ENCODE assay signal across 11 cellular contexts in the genomic region with DNA sequence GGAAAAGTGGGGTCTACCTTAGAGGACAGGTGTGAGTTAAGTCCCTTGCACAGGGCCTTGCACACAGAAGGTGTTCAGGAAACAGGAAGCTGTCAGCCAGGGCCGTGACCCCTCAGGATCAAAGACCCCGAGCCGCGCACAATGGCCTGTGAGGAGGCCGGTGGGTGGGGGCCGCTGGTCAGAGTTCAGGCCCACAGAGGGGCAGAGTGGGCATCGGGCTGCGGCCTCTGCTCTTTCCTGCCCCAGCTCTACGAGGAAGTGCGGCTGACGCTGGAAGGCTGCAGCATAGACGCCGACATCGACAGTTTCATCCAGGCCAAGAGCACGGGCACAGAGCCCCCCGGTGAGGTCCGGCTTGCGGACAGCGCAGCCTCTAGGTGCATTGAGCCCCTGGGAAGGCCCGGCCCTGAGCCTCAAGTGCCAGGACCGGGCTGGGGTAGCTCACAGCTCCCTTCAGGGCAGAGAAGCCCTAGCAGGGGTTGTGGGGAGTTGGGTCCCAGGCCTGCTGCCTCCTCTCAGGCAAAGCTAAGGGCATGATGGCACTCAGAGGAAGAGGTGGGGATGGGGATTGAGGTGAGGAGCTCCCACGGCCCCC. TPM values are rescaled to one million over a fixed set of nuclear protein-coding genes. Genes with fewer than 3 reads are reported as not detected.
DNase-seq lines count a peak whose midpoint lies in the region; ATAC-seq, FAIRE-seq and TF ChIP-seq lines count a peak whose summit lies in the region.
"Had no signal": no experiment of that assay in that cellular context is flagged by ENCODE, and none has a peak within 500 bp of the region (broad histone marks: within the 10 kb centered on the region; RNA-seq: fewer than 3 reads in every experiment).

No MANE protein-coding gene starts in this region.

- H3K4me3 ChIP-seq in BE2C (ENCODE audit: low read depth, low read length) (no peak overlapping the region), pancreas (no peak overlapping the region), WERI-Rb-1 (ENCODE audit: low read depth, low read length) (no peak overlapping the region)
- no peak overlapping the region for H3K4me3 ChIP-seq in CD4-positive, alpha-beta memory T cell (ENCODE audit: low read length in 2 of 2)
- H3K4me3 ChIP-seq: gastrocnemius medialis, PC-9 had no signal

- ATAC-seq in pancreas (no peak), GM19351 (IDR thresholded peaks at IDR 0.05; ENCODE audit: unreplicated experiment) (no peak)
- ATAC-seq: gastrocnemius medialis, left lobe of liver had no signal

- BruUV-seq in MCF 10A (replicated peaks; lab: Mats Ljungman, UMichigan), result no TSS peak

- H3K18ac ChIP-seq in H9 (ENCODE audit: insufficient read length, low read depth, low read length), result no peak overlapping the region

- no peak overlapping the region for H4K5ac ChIP-seq in H9 (ENCODE audit: insufficient read length, low read depth, low read length)

- H3K9me3 Mint-ChIP-seq in H9, result peaks cover under 1 to 2% of the 10 kb centered on the region in 2 experiments; a peak in 4 of 5 replicates
- no peaks in the 10 kb centered on the region for H3K9me3 Mint-ChIP-seq in dendritic cell treated with granulocyte-macrophage colony-stimulating factor and Interleukin-4, amounts not matched to agents 40 ng/mL and 50 ng/mL, for 4 days
- no peaks in the 10 kb centered on the region for H3K9me3 Mint-ChIP-seq in MCF 10A (ENCODE audit: unreplicated experiment)
- peaks cover 0 to 6% (median 0%) of the 10 kb centered on the region in 8 donors for H3K9me3 Mint-ChIP-seq in CD4-positive, alpha-beta memory T cell

- no peak for TF ChIP-seq CTCF in BE2C (IDR thresholded peaks at IDR 0.05; ENCODE audit: low read depth, low read length)
- TF ChIP-seq CTCF in H9 (conservative IDR thresholded peaks at IDR 0.05), result no peak
- TF ChIP-seq CTCF in pancreas (IDR thresholded peaks at IDR 0.05), result no peak
- no peak for TF ChIP-seq CTCF in MCF 10A (IDR thresholded peaks at IDR 0.05; ENCODE audit: unreplicated experiment)
- TF ChIP-seq CTCF in WERI-Rb-1 (IDR thresholded peaks at IDR 0.05; ENCODE audit: low read depth, low read length), result no peak

- no peaks in the 10 kb centered on the region; the same call in none of the 2 replicates for H3K27me3 Mint-ChIP-seq in H9 (ENCODE audit: low read depth)
- H3K27me3 Mint-ChIP-seq in dendritic cell treated with granulocyte-macrophage colony-stimulating factor and Interleukin-4, amounts not matched to agents 40 ng/mL and 50 ng/mL, for 4 days, result no peaks in the 10 kb centered on the region
- H3K27me3 Mint-ChIP-seq in MCF 10A (ENCODE audit: insufficient read depth, unreplicated experiment), result no peaks in the 10 kb centered on the region
- H3K27me3 Mint-ChIP-seq in CD4-positive, alpha-beta memory T cell, result no peaks in the 10 kb centered on the region

- no peaks in the 10 kb centered on the region for H4K20me1 ChIP-seq in H9 (ENCODE audit: control insufficient read depth, insufficient read depth, insufficient read length)

- FAIRE-seq in pancreas (lab: Jason Lieb, UNC), result no peak

- no CpG with 5 or more reads among the region's 22 CpGs for WGBS in H9 (ENCODE audit: extremely low coverage, insufficient read length, low lambda C conversion rate)
- 72 to 73% methylated on average over 22 of the region's 22 CpGs for WGBS in pancreas, 2 donors

- H3K4me1 Mint-ChIP-seq in H9, result peaks cover 13 to 27% of the 10 kb centered on the region in 2 experiments
- H3K4me1 Mint-ChIP-seq in dendritic cell treated with granulocyte-macrophage colony-stimulating factor and Interleukin-4, amounts not matched to agents 40 ng/mL and 50 ng/mL, for 4 days (ENCODE audit: low read depth), result peaks cover 28% of the 10 kb centered on the region
- H3K4me1 Mint-ChIP-seq in MCF 10A (ENCODE audit: insufficient read depth, unreplicated experiment), result no peaks in the 10 kb centered on the region
- H3K4me1 Mint-ChIP-seq in CD4-positive, alpha-beta memory T cell, result peaks cover 0 to 4% (median 0%) of the 10 kb centered on the region in 4 donors

- no peak overlapping the region for H2BK5ac ChIP-seq in H9 (ENCODE audit: insufficient read length, low read length)

- no peak overlapping the region for H3K9ac ChIP-seq in H9 (ENCODE audit: extremely low read depth, insufficient read length, low read length)

- H3T11ph ChIP-seq in H9 (ENCODE audit: low read length), result no peak overlapping the region

- H2AK5ac ChIP-seq in H9 (ENCODE audit: insufficient read length, low read length), result no peak overlapping the region

- CTCF ChIA-PET in MCF 10A (lab: Yijun Ruan, JAX), result interaction anchor here (0.6 to 1.5 kb wide), 6 partner anchors 8 to 650 kb away, joined by 3 to 6 read pairs (median 4); no protein-coding TSS in a partner anchor
- CTCF ChIA-PET in CD4-positive, alpha-beta memory T cell (lab: Charles Lee; ENCODE audit: partially characterized antibody), result interaction anchor here (0.9 to 2.3 kb wide), 3 partner anchors 26 to 59 kb away, joined by 3 to 17 read pairs (median 3); no protein-coding TSS in a partner anchor

- H3K14ac ChIP-seq in H9 (ENCODE audit: insufficient read depth, low read length), result no peak overlapping the region

- H3K27ac Mint-ChIP-seq in H9, result 0 out of 7 replicates have a peak overlapping the region, but pooled peaks of 1 of the 3 experiments have one; percentile 63
- peak overlapping the region; percentile 55 for H3K27ac Mint-ChIP-seq in dendritic cell treated with granulocyte-macrophage colony-stimulating factor and Interleukin-4, amounts not matched to agents 40 ng/mL and 50 ng/mL, for 4 days
- no peak overlapping the region for H3K27ac Mint-ChIP-seq in MCF 10A (ENCODE audit: low read depth, unreplicated experiment)
- peak overlapping the region in 3 of 7 donors; percentile 62 to 85 (median 85) for H3K27ac Mint-ChIP-seq in CD4-positive, alpha-beta memory T cell

- H3K27ac ChIP-seq in H9 (ENCODE audit: insufficient read length, low read depth, low read length) (no peak overlapping the region), pancreas (no peak overlapping the region), WERI-Rb-1 (no peak overlapping the region)
- no peak overlapping the region for H3K27ac ChIP-seq in CD4-positive, alpha-beta memory T cell (ENCODE audit: low read depth, low read length)
- H3K27ac ChIP-seq: gastrocnemius medialis, PC-9 had no signal

- intact Hi-C loops in dendritic cell treated with granulocyte-macrophage colony-stimulating factor and Interleukin-4, amounts not matched to agents 40 ng/mL and 50 ng/mL, for 4 days (cut with micrococcal nuclease), result no loop called here
- intact Hi-C loops in pancreas (cut with DNase I), result no loop called here
- intact Hi-C loops in MCF 10A (cut with micrococcal nuclease), result no loop called here
- intact Hi-C loops in CD4-positive, alpha-beta memory T cell (cut with micrococcal nuclease), result no loop called here

- DNase-seq in BE2C (peak; percentile 7), H9 (peak; percentile 25), pancreas (peak; percentile 2 to 67 (median 20)), MCF 10A (ENCODE audit: unreplicated experiment) (no peak), WERI-Rb-1 (no peak)
- DNase-seq in CD4-positive, alpha-beta memory T cell, result no peak

- no peak overlapping the region for H3K4ac ChIP-seq in H9 (ENCODE audit: low read depth, low read length)

- H3K23me2 ChIP-seq in H9 (ENCODE audit: insufficient read length, low read depth, low read length, poor library complexity, severe bottlenecking), result no peaks in the 10 kb centered on the region

- no peak overlapping the region for H2BK20ac ChIP-seq in H9 (ENCODE audit: low read depth, low read length, poor library complexity, severe bottlenecking)

- no peak overlapping the region for H3K4me2 ChIP-seq in H9 (ENCODE audit: insufficient read depth, insufficient read length, low read length)
- H3K4me2 ChIP-seq: PC-9 had no signal

- H2BK12ac ChIP-seq in H9 (ENCODE audit: insufficient read length, low read depth, low read length), result no peak overlapping the region

- H3K4me3 Mint-ChIP-seq in H9 (no peak overlapping the region), MCF 10A (ENCODE audit: unreplicated experiment) (no peak overlapping the region)
- H3K4me3 Mint-ChIP-seq in dendritic cell treated with granulocyte-macrophage colony-stimulating factor and Interleukin-4, amounts not matched to agents 40 ng/mL and 50 ng/mL, for 4 days, result no peak overlapping the region
- H3K4me3 Mint-ChIP-seq in CD4-positive, alpha-beta memory T cell, result no peak overlapping the region

- H3K9me3 ChIP-seq in BE2C, result no peaks in the 10 kb centered on the region
- no peaks in the 10 kb centered on the region for H3K9me3 ChIP-seq in H9 (ENCODE audit: control insufficient read depth, low read depth, low read length)
- no peaks in the 10 kb centered on the region for H3K9me3 ChIP-seq in pancreas
- H3K9me3 ChIP-seq in WERI-Rb-1 (ENCODE audit: severe bottlenecking), result peaks cover 2% of the 10 kb centered on the region
- H3K9me3 ChIP-seq in CD4-positive, alpha-beta memory T cell (ENCODE audit: control insufficient read depth in 1 of 2, low read length in 2 of 2), result no peaks in the 10 kb centered on the region
- H3K9me3 ChIP-seq: gastrocnemius medialis had no signal

- no peak overlapping the region for H2BK120ac ChIP-seq in H9 (ENCODE audit: low read depth, low read length, poor library complexity, severe bottlenecking)

- no peaks in the 10 kb centered on the region for H3K27me3 ChIP-seq in BE2C
- no peaks in the 10 kb centered on the region for H3K27me3 ChIP-seq in H9 (ENCODE audit: insufficient read depth, low read length)
- H3K27me3 ChIP-seq in pancreas, result no peaks in the 10 kb centered on the region
- no peaks in the 10 kb centered on the region for H3K27me3 ChIP-seq in WERI-Rb-1 (ENCODE audit: insufficient read depth, low read depth, severe bottlenecking)
- no peaks in the 10 kb centered on the region for H3K27me3 ChIP-seq in CD4-positive, alpha-beta memory T cell (ENCODE audit: insufficient read depth, low read length)
- H3K27me3 ChIP-seq: gastrocnemius medialis had no signal

- H3K4me1 ChIP-seq in BE2C (no peaks in the 10 kb centered on the region), H9 (ENCODE audit: insufficient read depth, low read length) (no peaks in the 10 kb centered on the region), pancreas (peaks cover 0 to 4% (median 3%) of the 10 kb centered on the region in 3 donors)
- no peaks in the 10 kb centered on the region for H3K4me1 ChIP-seq in CD4-positive, alpha-beta memory T cell (ENCODE audit: insufficient read depth, low read length)

- H3K79me2 ChIP-seq in H9 (ENCODE audit: insufficient read depth, low read length), result no peaks in the 10 kb centered on the region

- H3K36me3 ChIP-seq in BE2C, result peaks cover 8% of the 10 kb centered on the region
- H3K36me3 ChIP-seq in pancreas, result no peaks in the 10 kb centered on the region
- H3K36me3 ChIP-seq in WERI-Rb-1, result peaks cover 15% of the 10 kb centered on the region
- peaks cover 60% of the 10 kb centered on the region for H3K36me3 ChIP-seq in CD4-positive, alpha-beta memory T cell (ENCODE audit: insufficient read depth, low read length)
- H3K36me3 ChIP-seq: gastrocnemius medialis had no signal

- POLR2A ChIA-PET in MCF 10A (lab: Yijun Ruan, JAX), result interaction anchor here (0.7 to 1.1 kb wide), 2 partner anchors 19 to 81 kb away, joined by 3 read pairs; no protein-coding TSS in a partner anchor
- POLR2A ChIA-PET in CD4-positive, alpha-beta memory T cell (lab: Charles Lee; ENCODE audit: partially characterized antibody), result interaction anchor here (1.2 to 1.5 kb wide), 4 partner anchors 10 to 37 kb away, joined by 3 to 6 read pairs (median 4); a partner anchor contains a TSS

- no peaks in the 10 kb centered on the region for H3K79me1 ChIP-seq in H9 (ENCODE audit: insufficient read depth, low read depth, low read length, poor library complexity, severe bottlenecking)

- H3K36me3 Mint-ChIP-seq in H9 (ENCODE audit: insufficient read depth in 1 of 3, low read depth in 3 of 3) (peaks cover under 1 to 6% (median 2%) of the 10 kb centered on the region in 3 experiments; a peak in 4 of 7 replicates), MCF 10A (ENCODE audit: insufficient read depth, unreplicated experiment) (no peaks in the 10 kb centered on the region)
- H3K36me3 Mint-ChIP-seq in dendritic cell treated with granulocyte-macrophage colony-stimulating factor and Interleukin-4, amounts not matched to agents 40 ng/mL and 50 ng/mL, for 4 days (ENCODE audit: low read depth), result peaks cover 100% of the 10 kb centered on the region
- H3K36me3 Mint-ChIP-seq in CD4-positive, alpha-beta memory T cell, result peaks cover 13 to 49% of the 10 kb centered on the region in 2 donors

- H4K91ac ChIP-seq in H9 (ENCODE audit: insufficient read length, low read depth, low read length), result no peak overlapping the region

- no peak overlapping the region for H3K56ac ChIP-seq in H9 (ENCODE audit: insufficient read length, low read depth, low read length)

- no peak overlapping the region for H3K23ac ChIP-seq in H9 (ENCODE audit: insufficient read length, low read depth, low read length)

- no peak overlapping the region for H2BK15ac ChIP-seq in H9 (ENCODE audit: low read depth, low read length)

- H2AFZ ChIP-seq in H9 (ENCODE audit: low read length), result no peak overlapping the region
- H2AFZ ChIP-seq: PC-9 had no signal

- no peak overlapping the region for H4K8ac ChIP-seq in H9 (replicated peaks; ENCODE audit: insufficient read length, low read depth, low read length)

RNA-seq across cellular contexts. Expression of a gene that starts 37.2 kb away (rescaled TPM):
- polyA plus RNA-seq in BE2C (2012; ENCODE audit: insufficient read depth, insufficient read length, low read depth), result 7.2 TPM
- total RNA-seq in H9 (2021) (1.1 and 1.8 TPM in 2 replicates), pancreas (1 to 10 TPM in 4 of 6 donors, under 1 TPM in 1, not detected in 1; 0.83 to 4.9 (median 3.1) TPM), MCF 10A (2022) (1.2 TPM in 2 replicates)
- polyA plus RNA-seq in pancreas, result 1 to 10 TPM; 3.6 to 6.2 TPM
- total RNA-seq in CD4-positive, alpha-beta memory T cell, result 100 to 1,000 TPM; 225 to 233 TPM
- polyA plus RNA-seq in CD4-positive, alpha-beta memory T cell, result 10 to 100 TPM; 62.4 to 63.3 TPM
- total RNA-seq: PC-9 had no signal

RNA-seq across cellular contexts. Expression of a gene that starts 38.8 kb away (rescaled TPM):
- polyA plus RNA-seq in BE2C (2012; ENCODE audit: insufficient read depth, insufficient read length, low read depth), result 387 TPM
- total RNA-seq in H9 (2021) (117 and 124 TPM in 2 replicates), pancreas (100 to 1,000 TPM in 2 of 6 donors, 10 to 100 TPM in 4; 71.6 to 158 (median 88.5) TPM), MCF 10A (2022) (96.6 and 96.8 TPM in 2 replicates)
- 100 to 1,000 TPM in 1 of 2 donors, 10 to 100 TPM in 1; 86.7 to 173 TPM for polyA plus RNA-seq in pancreas
- 10 to 100 TPM; 13.3 to 14.3 TPM for total RNA-seq in CD4-positive, alpha-beta memory T cell
- 10 to 100 TPM; 35.7 to 35.9 TPM for polyA plus RNA-seq in CD4-positive, alpha-beta memory T cell

Comparison
In these comparisons a context has a peak if more than half of its experiments do, and no peak if none do; other contexts are left out.
1. DNase-seq: peak in BE2C (single experiment), H9 (single experiment) and pancreas (6 of 6); none in MCF 10A (single experiment), WERI-Rb-1 (single experiment) and CD4-positive, alpha-beta memory T cell (0 of 5).
2. RNA of a gene that starts 37.2 kb away (total RNA-seq): 225 to 233 TPM in CD4-positive, alpha-beta memory T cell; 0.83 to 4.9 TPM in pancreas, 1.1 to 1.8 TPM in H9 and 1.2 TPM in MCF 10A; every median in the first group is over 10 times any median in the second.